In genomic region chr1:246108278-246108925, GRCh38 we compare ENCODE assay signal across 20 cellular contexts.
DNase-seq lines count a peak whose midpoint lies in the region; ATAC-seq, FAIRE-seq and TF ChIP-seq lines count a peak whose summit lies in the region.
"Had no signal": no experiment of that assay in that cellular context is flagged by ENCODE, and none has a peak within 500 bp of the region (broad histone marks: within the 10 kb centered on the region; RNA-seq: fewer than 3 reads in every experiment).

No MANE protein-coding gene starts in this region.

- no peaks in the 10 kb centered on the region for H3K36me3 Mint-ChIP-seq in osteocyte (ENCODE audit: unreplicated experiment)
- H3K36me3 Mint-ChIP-seq in activated CD4-positive, alpha-beta T cell treated with anti-CD3 and anti-CD28 coated beads, Interleukin-2, amount 10 ng/mL, durations not matched to agents 7 days and 5 days (ENCODE audit: low read depth), result peaks cover 3% of the 10 kb centered on the region

- no peaks in the 10 kb centered on the region for H3K9me3 Mint-ChIP-seq in osteocyte (ENCODE audit: unreplicated experiment)
- no peaks in the 10 kb centered on the region for H3K9me3 Mint-ChIP-seq in activated CD4-positive, alpha-beta T cell treated with anti-CD3 and anti-CD28 coated beads, Interleukin-2, amount 10 ng/mL, durations not matched to agents 7 days and 5 days
- H3K9me3 Mint-ChIP-seq: CD4-positive, alpha-beta T cell; HFFc6 had no signal

- H3K4me3 Mint-ChIP-seq in osteocyte (ENCODE audit: unreplicated experiment), result no peak overlapping the region
- no peak overlapping the region for H3K4me3 Mint-ChIP-seq in activated CD4-positive, alpha-beta T cell treated with anti-CD3 and anti-CD28 coated beads, Interleukin-2, amount 10 ng/mL, durations not matched to agents 7 days and 5 days
- H3K4me3 Mint-ChIP-seq: B cell; CD4-positive, alpha-beta T cell; HFFc6 had no signal

- H3K36me3 ChIP-seq in gastroesophageal sphincter, result no peaks in the 10 kb centered on the region

- no peaks in the 10 kb centered on the region for H3K27me3 ChIP-seq in gastroesophageal sphincter

- peak overlapping the region in 3 of 4 donors; percentile 2 to 35 (median 24) for H3K27ac ChIP-seq in gastroesophageal sphincter
- H3K27ac ChIP-seq: RWPE1, SK-N-MC had no signal

- DNase-seq in HuH-7.5 (ENCODE audit: low spot score), result peak; percentile 10
- peak; percentile 70 for DNase-seq in NCI-H748 treated with DMSO at 0.1 percent for 48 hours (lab: John Stamatoyannopoulos, UW)
- DNase-seq in osteocyte (ENCODE audit: extremely low spot score, unreplicated experiment), result no peak
- DNase-seq in GM12891 (ENCODE audit: insufficient read length, low spot score), result no peak
- DNase-seq in Right ventricle myocardium superior, result no peak
- DNase-seq in activated CD4-positive, alpha-beta T cell treated with anti-CD3 and anti-CD28 coated beads, Interleukin-2, amount 10 ng/mL, durations not matched to agents 7 days and 5 days, result no peak
- DNase-seq: CD4-positive, alpha-beta T cell; DMS79 treated with DMSO at 0.1 percent for 48 hours; GOT3; HFFc6; Karpas-422; NCI-H187 treated with DMSO at 0.1 percent for 48 hours; NCI-H2171 treated with DMSO at 0.1 percent for 48 hours; NCI-H524 had no signal

- peaks cover 0 to 49% (median 0%) of the 10 kb centered on the region in 3 donors for H3K4me1 ChIP-seq in gastroesophageal sphincter

- ATAC-seq in gastroesophageal sphincter, result no peak
- no peak for ATAC-seq in Right ventricle myocardium superior (ENCODE audit: poor library complexity)

- POLR2A ChIA-PET in activated CD4-positive, alpha-beta T cell treated with anti-CD3 and anti-CD28 coated beads, Interleukin-2, amount 10 ng/mL, durations not matched to agents 7 days and 5 days (lab: Charles Lee), result no interaction called here

- no peaks in the 10 kb centered on the region for H3K27me3 Mint-ChIP-seq in osteocyte (ENCODE audit: unreplicated experiment)
- no peaks in the 10 kb centered on the region for H3K27me3 Mint-ChIP-seq in activated CD4-positive, alpha-beta T cell treated with anti-CD3 and anti-CD28 coated beads, Interleukin-2, amount 10 ng/mL, durations not matched to agents 7 days and 5 days
- H3K27me3 Mint-ChIP-seq: B cell; CD4-positive, alpha-beta T cell had no signal

- 63 to 78% methylated on average over 6 of the region's 6 CpGs for WGBS in gastroesophageal sphincter (ENCODE audit: low coverage in 1 of 2), 2 donors

- peak overlapping the region; percentile 2 for H3K27ac Mint-ChIP-seq in osteocyte (ENCODE audit: unreplicated experiment)
- no peak overlapping the region for H3K27ac Mint-ChIP-seq in activated CD4-positive, alpha-beta T cell treated with anti-CD3 and anti-CD28 coated beads, Interleukin-2, amount 10 ng/mL, durations not matched to agents 7 days and 5 days
- H3K27ac Mint-ChIP-seq: B cell; CD4-positive, alpha-beta T cell had no signal

- H3K9me3 ChIP-seq in gastroesophageal sphincter, result no peaks in the 10 kb centered on the region

- TF ChIP-seq EP300 in gastroesophageal sphincter (IDR thresholded peaks at IDR 0.05), result no peak

- CTCF ChIA-PET in activated CD4-positive, alpha-beta T cell treated with anti-CD3 and anti-CD28 coated beads, Interleukin-2, amount 10 ng/mL, durations not matched to agents 7 days and 5 days (lab: Charles Lee), result no interaction called here

- TF ChIP-seq POLR2A in gastroesophageal sphincter (IDR thresholded peaks at IDR 0.05), result no peak
- TF ChIP-seq POLR2A in GM12891 (IDR thresholded peaks at IDR 0.05; ENCODE audit: low read depth, low read length), result no peak

- peaks cover 32% of the 10 kb centered on the region for H3K4me1 Mint-ChIP-seq in osteocyte (ENCODE audit: unreplicated experiment)
- H3K4me1 Mint-ChIP-seq in activated CD4-positive, alpha-beta T cell treated with anti-CD3 and anti-CD28 coated beads, Interleukin-2, amount 10 ng/mL, durations not matched to agents 7 days and 5 days, result peaks cover 2% of the 10 kb centered on the region

- no peak overlapping the region for H3K4me3 ChIP-seq in gastroesophageal sphincter
- H3K4me3 ChIP-seq: SK-N-MC had no signal

- FAIRE-seq in GM12891 (lab: Jason Lieb, UNC), result no peak
- FAIRE-seq: D721Med, G401.6 had no signal

- TF ChIP-seq CTCF in gastroesophageal sphincter (IDR thresholded peaks at IDR 0.05) (no peak), osteocyte (IDR thresholded peaks at IDR 0.05) (no peak)

- intact Hi-C loops in Right ventricle myocardium superior (cut with DNase I), result no loop called here

TF ChIP-seq in GM12891, 5 proteins besides CTCF, POLR2A, EP300 and RAD21:
- TF ChIP-seq POLR2AphosphoS5 (IDR thresholded peaks at IDR 0.05; ENCODE audit: low read depth, low read length) (no peak), TAF1 (IDR thresholded peaks at IDR 0.05; ENCODE audit: low read depth, low read length) (no peak), POU2F2 (IDR thresholded peaks at IDR 0.05; ENCODE audit: low read depth, low read length) (no peak), SPI1 (IDR thresholded peaks at IDR 0.05; ENCODE audit: low read depth, low read length) (no peak), PAX5 (IDR thresholded peaks at IDR 0.05; ENCODE audit: insufficient read depth, low read length, severe bottlenecking) (no peak)

Comparison
In these comparisons a context has a peak if more than half of its experiments do, and no peak if none do; other contexts are left out.
1. DNase-seq: peak in HuH-7.5 (single experiment) and NCI-H748 treated with DMSO at 0.1 percent for 48 hours (single experiment); none in osteocyte (single experiment), GM12891 (single experiment), Right ventricle myocardium superior (single experiment) and activated CD4-positive, alpha-beta T cell treated with anti-CD3 and anti-CD28 coated beads, Interleukin-2, amount 10 ng/mL, durations not matched to agents 7 days and 5 days (single experiment).